1 cellular context compared by ENCODE assay signal in the genomic region with DNA sequence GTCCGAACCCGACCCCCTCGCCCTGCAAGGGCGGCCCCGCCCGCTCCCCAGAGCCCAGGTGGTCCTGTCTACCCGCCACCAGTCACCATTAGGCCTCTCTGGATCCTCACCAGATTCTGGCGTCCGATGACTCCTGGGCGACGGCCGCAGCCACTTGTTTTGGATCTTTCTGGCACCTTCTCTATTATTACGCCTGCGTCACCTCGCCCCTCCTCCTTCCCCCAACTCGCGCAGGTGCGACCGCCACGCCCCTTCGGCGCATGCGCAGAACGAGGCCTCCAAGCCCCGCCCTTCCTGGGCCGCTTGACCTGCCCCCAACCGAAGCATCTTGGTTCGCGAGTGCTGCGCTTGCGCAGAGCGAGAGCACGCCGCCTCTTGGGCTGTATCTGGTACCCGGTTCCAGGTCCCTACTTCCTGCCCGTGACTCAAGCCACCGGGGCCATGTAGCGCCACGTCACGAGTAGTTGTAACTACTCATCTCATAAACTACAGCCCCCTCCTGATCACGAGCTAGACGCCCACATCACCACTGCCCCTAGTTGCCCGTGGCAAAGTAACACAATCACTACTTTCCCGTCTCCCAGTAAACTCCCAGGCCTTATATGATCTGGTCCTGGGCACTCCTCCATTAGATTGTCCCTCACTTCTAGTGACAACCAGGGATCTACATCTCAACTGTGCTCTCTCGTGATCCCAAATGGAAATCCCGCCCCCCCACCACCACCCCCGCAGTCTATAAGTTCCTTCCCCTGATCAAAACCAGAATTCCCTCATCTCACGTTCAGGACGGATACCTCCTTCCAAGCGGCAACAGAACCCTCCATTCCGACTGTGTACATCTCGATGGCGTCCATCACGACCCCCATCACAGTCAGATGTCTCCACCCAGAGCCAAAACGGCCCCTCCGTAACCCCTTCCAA.
TF ChIP-seq lines count a peak whose summit lies in the region.

DEDD2 (minus strand) TSS at position 156 of the 921 bp plus-strand sequence. CDS start 670 bp downstream, outside the sequence.

TF ChIP-seq in HepG2, 621 proteins besides CTCF, POLR2A, EP300 and RAD21 (continued from another document):
- TF ChIP-seq ZNF883 (CRISPR knock-in tag; IDR thresholded peaks at IDR 0.05; ENCODE audit: not compliant biosample characterization) (peak; percentile 64), BCL6 (CRISPR knock-in tag; IDR thresholded peaks at IDR 0.05) (no peak), TCF7L2 (IDR thresholded peaks at IDR 0.05; ENCODE audit: low read depth, low read length) (no peak), ZBTB7B (CRISPR knock-in tag; IDR thresholded peaks at IDR 0.05) (no peak), RBFOX2 (IDR thresholded peaks at IDR 0.05; ENCODE audit: low read depth, low read length) (peak; percentile 74), SAP130 (CRISPR knock-in tag; IDR thresholded peaks at IDR 0.05; ENCODE audit: low read depth) (peak; percentile 78), XBP1 (CRISPR knock-in tag; IDR thresholded peaks at IDR 0.05) (peak; percentile 62; the same call in 1 of the 2 replicates)
TF ChIP-seq in HepG2: peak in this region for 176.
